In the genomic region with DNA sequence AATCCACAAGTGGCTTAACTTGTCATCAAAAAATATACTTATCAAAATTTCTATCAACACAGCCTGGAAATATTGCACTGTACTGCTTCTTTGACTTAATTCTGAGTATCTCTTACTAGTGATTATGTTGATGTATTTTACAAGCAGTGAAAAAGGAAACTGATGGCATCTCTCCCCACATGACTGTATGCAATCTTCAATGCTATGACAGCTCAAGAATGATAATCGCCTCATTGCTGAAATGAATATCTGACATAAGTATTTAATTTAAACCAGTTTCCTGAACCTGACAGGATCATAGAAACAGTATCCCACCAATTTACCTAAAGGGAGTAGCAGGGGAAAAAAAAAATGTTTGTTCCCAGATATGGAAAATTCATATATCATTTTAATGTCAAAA, we compare ENCODE assay signal across 17 cellular contexts.
A peak's percentile ranks its signal among the peaks of the same experiment; 100 is the strongest.
DNase-seq lines count a peak whose midpoint lies in the region; ATAC-seq and TF ChIP-seq lines count a peak whose summit lies in the region.
"Had no signal": no experiment of that assay in that cellular context is flagged by ENCODE, and none has a peak within 500 bp of the region (broad histone marks: within the 10 kb centered on the region; RNA-seq: fewer than 3 reads in every experiment).

No MANE protein-coding gene starts in this region.

- H4K20me1 ChIP-seq in neural cell (ENCODE audit: insufficient read depth): no peaks in the 10 kb centered on the region

- DNase-seq in DMS 273 (lab: John Stamatoyannopoulos, UW; ENCODE audit: unreplicated experiment) (peak; percentile 6), DMS 273 treated with DMSO at 0.1 percent for 48 hours (lab: John Stamatoyannopoulos, UW) (no peak), NCI-H82 (lab: John Stamatoyannopoulos, UW) (peak; percentile 76), T-helper 1 cell (no peak)
- DNase-seq: ACHN; AML-193; BE2C; CD4-positive, alpha-beta T cell; CD8-positive, alpha-beta memory T cell; DMS153; DND-41 had no signal

- no peak overlapping the region for H3K4me3 ChIP-seq in neural cell (ENCODE audit: low read length)
- H3K4me3 ChIP-seq: BLaER1 treated with 17β-estradiol and CSF1 and Interleukin-3, amounts not matched to agents 10 nM and 100 nM; GM23338; HAP-1 had no signal

- H3K79me2 ChIP-seq in neural cell (replicated peaks; ENCODE audit: insufficient read depth, low read length): no peaks in the 10 kb centered on the region

- TF ChIP-seq RAD21 in neural cell (conservative IDR thresholded peaks at IDR 0.05): no peak

- no peak for TF ChIP-seq CTCF in neural cell (IDR thresholded peaks at IDR 0.05; ENCODE audit: poor library complexity, severe bottlenecking)

- H3K27me3 ChIP-seq in neural cell (ENCODE audit: insufficient read depth, low read depth, low read length): no peaks in the 10 kb centered on the region
- H3K27me3 ChIP-seq: BE2C; BLaER1 treated with 17β-estradiol and CSF1 and Interleukin-3, amounts not matched to agents 10 nM and 100 nM had no signal

- H3K4me2 ChIP-seq in neural cell (ENCODE audit: low read length): no peak overlapping the region
- H3K4me2 ChIP-seq: BLaER1 treated with 17β-estradiol and CSF1 and Interleukin-3, amounts not matched to agents 10 nM and 100 nM; GM23338 had no signal

- no peak overlapping the region for H3K9ac ChIP-seq in neural cell (ENCODE audit: low read length)
- H3K9ac ChIP-seq: BLaER1 treated with 17β-estradiol and CSF1 and Interleukin-3, amounts not matched to agents 10 nM and 100 nM had no signal

- H3K9me2 ChIP-seq in neural cell (ENCODE audit: insufficient read depth, low read length): no peaks in the 10 kb centered on the region

- peak overlapping the region; percentile 33 for H3K27ac ChIP-seq in neural cell (ENCODE audit: low read length)
- H3K27ac ChIP-seq: 22Rv1; BLaER1 treated with 17β-estradiol and CSF1 and Interleukin-3, amounts not matched to agents 10 nM and 100 nM had no signal

- no peaks in the 10 kb centered on the region for H3F3A ChIP-seq in neural cell (ENCODE audit: insufficient read depth, low read length, poor library complexity, severe bottlenecking)

- peak; percentile 91 for TF ChIP-seq EP300 in neural cell (conservative IDR thresholded peaks at IDR 0.05; ENCODE audit: poor library complexity, severe bottlenecking)

- no peaks in the 10 kb centered on the region for H3K9me3 ChIP-seq in neural cell (ENCODE audit: low read length)
- H3K9me3 ChIP-seq: BE2C, HAP-1 had no signal

- H3K36me3 ChIP-seq in neural cell (ENCODE audit: insufficient read depth, low read length): no peaks in the 10 kb centered on the region
- H3K36me3 ChIP-seq: HAP-1 had no signal

- ATAC-seq in GM18498 (IDR thresholded peaks at IDR 0.05; ENCODE audit: unreplicated experiment): no peak
- ATAC-seq: GM23338 had no signal

- H2AFZ ChIP-seq in neural cell (ENCODE audit: low read depth, low read length): no peak overlapping the region
- H2AFZ ChIP-seq: GM23338 had no signal

TF ChIP-seq in neural cell, 6 proteins besides CTCF, POLR2A, EP300 and RAD21:
- TF ChIP-seq POLR2AphosphoS5 (IDR thresholded peaks at IDR 0.05) (peak; percentile 68), SMC3 (conservative IDR thresholded peaks at IDR 0.05; ENCODE audit: poor library complexity) (no peak), MXI1 (conservative IDR thresholded peaks at IDR 0.05; ENCODE audit: poor library complexity, severe bottlenecking) (no peak), TAF1 (IDR thresholded peaks at IDR 0.05; ENCODE audit: low read depth) (no peak), EZH2 (IDR thresholded peaks at IDR 0.05; ENCODE audit: borderline replicate concordance, insufficient read depth, low read length, poor library complexity, severe bottlenecking) (no peak)
- TF ChIP-seq, protein P1, sequence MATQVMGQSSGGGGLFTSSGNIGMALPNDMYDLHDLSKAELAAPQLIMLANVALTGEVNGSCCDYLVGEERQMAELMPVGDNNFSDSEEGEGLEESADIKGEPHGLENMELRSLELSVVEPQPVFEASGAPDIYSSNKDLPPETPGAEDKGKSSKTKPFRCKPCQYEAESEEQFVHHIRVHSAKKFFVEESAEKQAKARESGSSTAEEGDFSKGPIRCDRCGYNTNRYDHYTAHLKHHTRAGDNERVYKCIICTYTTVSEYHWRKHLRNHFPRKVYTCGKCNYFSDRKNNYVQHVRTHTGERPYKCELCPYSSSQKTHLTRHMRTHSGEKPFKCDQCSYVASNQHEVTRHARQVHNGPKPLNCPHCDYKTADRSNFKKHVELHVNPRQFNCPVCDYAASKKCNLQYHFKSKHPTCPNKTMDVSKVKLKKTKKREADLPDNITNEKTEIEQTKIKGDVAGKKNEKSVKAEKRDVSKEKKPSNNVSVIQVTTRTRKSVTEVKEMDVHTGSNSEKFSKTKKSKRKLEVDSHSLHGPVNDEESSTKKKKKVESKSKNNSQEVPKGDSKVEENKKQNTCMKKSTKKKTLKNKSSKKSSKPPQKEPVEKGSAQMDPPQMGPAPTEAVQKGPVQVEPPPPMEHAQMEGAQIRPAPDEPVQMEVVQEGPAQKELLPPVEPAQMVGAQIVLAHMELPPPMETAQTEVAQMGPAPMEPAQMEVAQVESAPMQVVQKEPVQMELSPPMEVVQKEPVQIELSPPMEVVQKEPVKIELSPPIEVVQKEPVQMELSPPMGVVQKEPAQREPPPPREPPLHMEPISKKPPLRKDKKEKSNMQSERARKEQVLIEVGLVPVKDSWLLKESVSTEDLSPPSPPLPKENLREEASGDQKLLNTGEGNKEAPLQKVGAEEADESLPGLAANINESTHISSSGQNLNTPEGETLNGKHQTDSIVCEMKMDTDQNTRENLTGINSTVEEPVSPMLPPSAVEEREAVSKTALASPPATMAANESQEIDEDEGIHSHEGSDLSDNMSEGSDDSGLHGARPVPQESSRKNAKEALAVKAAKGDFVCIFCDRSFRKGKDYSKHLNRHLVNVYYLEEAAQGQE (IDR thresholded peaks at IDR 0.05; ENCODE audit: borderline replicate concordance): peak; percentile 64

Comparison
In these comparisons a context has a peak if more than half of its experiments do, and no peak if none do; other contexts are left out.
1. DNase-seq: peak in DMS 273 (single experiment) and NCI-H82 (single experiment); none in DMS 273 treated with DMSO at 0.1 percent for 48 hours (single experiment) and T-helper 1 cell (0 of 5).